Comparison of ENCODE assay signal across 8 cellular contexts in the genomic region with DNA sequence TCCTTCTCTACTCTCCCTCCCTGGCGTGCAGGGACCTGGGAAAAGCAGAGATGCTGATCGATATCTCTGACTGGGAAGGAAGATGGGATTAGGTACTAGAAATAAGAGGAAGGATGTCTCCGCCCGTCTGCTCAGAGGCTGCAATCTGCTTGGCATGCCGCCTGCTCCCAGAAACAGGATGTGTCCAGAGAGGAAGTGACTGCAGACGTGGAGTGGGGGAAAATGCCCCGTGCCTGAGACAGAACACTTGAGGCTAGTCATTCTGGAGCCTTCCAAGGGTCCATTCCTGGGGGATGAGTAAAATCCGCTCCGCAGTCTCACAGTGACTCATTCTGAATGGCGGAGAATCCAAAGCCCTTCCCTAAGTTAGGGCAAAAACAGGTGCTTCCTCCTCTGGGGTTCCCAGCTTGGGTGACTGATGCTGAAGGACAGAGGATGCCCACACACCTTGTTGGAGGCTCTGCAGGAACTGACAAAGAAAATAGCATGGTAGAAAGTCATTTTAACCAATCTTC. TPM values are rescaled to one million over a fixed set of nuclear protein-coding genes. Genes with fewer than 3 reads are reported as not detected.
A peak's percentile ranks its signal among the peaks of the same experiment; 100 is the strongest.
DNase-seq lines count a peak whose midpoint lies in the region; ATAC-seq and TF ChIP-seq lines count a peak whose summit lies in the region.

No MANE protein-coding gene starts in this region.

- no peak for TF ChIP-seq POLR2A in body of pancreas (IDR thresholded peaks at IDR 0.05)

- intact Hi-C loops in body of pancreas (cut with DNase I) = no loop called here

- peak; percentile 100 for DNase-seq in MG63
- peak; percentile 66 to 87 (median 72) for DNase-seq in body of pancreas
- DNase-seq in islet precursor cell = peak; percentile 100
- DNase-seq in substantia nigra (lab: John Stamatoyannopoulos, UW) = peak in 28 of 49 donors; percentile 3 to 62 (median 21)

- H3K9me3 ChIP-seq in MG63 = peaks cover 10% of the 10 kb centered on the region
- H3K9me3 ChIP-seq in body of pancreas = no peaks in the 10 kb centered on the region

- peak; percentile 69 for ATAC-seq in body of pancreas
- no peak for ATAC-seq in GM21825 (IDR thresholded peaks at IDR 0.05; ENCODE audit: unreplicated experiment)
- no peak for ATAC-seq in activated CD4-positive, CD25-positive, alpha-beta regulatory T cell treated with anti-CD3 and anti-CD28 coated beads, Interleukin-2, amount 50 U/mL, for 24 hours
- ATAC-seq in GM21737 (IDR thresholded peaks at IDR 0.05; ENCODE audit: unreplicated experiment) = no peak

- TF ChIP-seq CTCF in C4-2B (conservative IDR thresholded peaks at IDR 0.05) (no peak), body of pancreas (IDR thresholded peaks at IDR 0.05) (no peak)

- H3K36me3 ChIP-seq in MG63 = no peaks in the 10 kb centered on the region
- no peaks in the 10 kb centered on the region for H3K36me3 ChIP-seq in body of pancreas (replicated peaks in 1 of 2; ENCODE audit: insufficient read depth in 1 of 2, low read depth in 2 of 2)

- H3K4me3 ChIP-seq in MG63 (no peak overlapping the region), body of pancreas (no peak overlapping the region)

- H3K27ac ChIP-seq in C4-2B = peak overlapping the region; percentile 83
- H3K27ac ChIP-seq in body of pancreas = peak overlapping the region in 3 of 4 donors; percentile 12 to 46 (median 46)
- no peak overlapping the region for H3K27ac ChIP-seq in substantia nigra (ENCODE audit: low read depth, low read length, poor library complexity, severe bottlenecking)

- WGBS in body of pancreas, 2 donors = 17 to 20% methylated on average over 10 of the region's 10 CpGs

- H3K27me3 ChIP-seq in MG63 (no peaks in the 10 kb centered on the region), body of pancreas (no peaks in the 10 kb centered on the region)

- peaks cover 17% of the 10 kb centered on the region for H3K4me1 ChIP-seq in body of pancreas

RNA-seq across cellular contexts. Expression of a gene that starts 45.0 kb away (rescaled TPM):
- 154 and 184 TPM in 2 replicates for total RNA-seq in MG63 (2014; rRNA removed; shearing (Covaris generic); ENCODE audit: low replicate concordance)
- total RNA-seq in body of pancreas = 10 to 100 TPM; 10.6 to 15.5 TPM

Comparison
In these comparisons a context has a peak if more than half of its experiments do, and no peak if none do; other contexts are left out.
1. DNase-seq: peak in every context shown above with its lines; median percentile 100 in MG63; 100 in islet precursor cell; 72 in body of pancreas; 21 in substantia nigra.